ENCODE assay signal across 31 cellular contexts in genomic region chr19:8629996-8630683, GRCh38. TPM values are rescaled to one million over a fixed set of nuclear protein-coding genes. Genes with fewer than 3 reads are reported as not detected.
DNase-seq lines count a peak whose midpoint lies in the region; ATAC-seq and TF ChIP-seq lines count a peak whose summit lies in the region.
"Had no signal": no experiment of that assay in that cellular context is flagged by ENCODE, and none has a peak within 500 bp of the region (broad histone marks: within the 10 kb centered on the region; RNA-seq: fewer than 3 reads in every experiment).

Gene NFILZ, plus strand, starts transcription at chr19:8630633. Its CDS starts 46,133 bp downstream, at chr19:8676766.

- H3K4me3 Mint-ChIP-seq in endodermal cell, result no peak within 1 kb of the TSS
- H3K4me3 Mint-ChIP-seq in nephron progenitor cell, result no peak within 1 kb of the TSS
- H3K4me3 Mint-ChIP-seq: CD8-positive, alpha-beta T cell; mesothelial cell of epicardium had no signal

- ATAC-seq in upper lobe of right lung (no peak), GM18517 (IDR thresholded peaks at IDR 0.05; ENCODE audit: unreplicated experiment) (no peak), HG02981 (IDR thresholded peaks at IDR 0.05; ENCODE audit: unreplicated experiment) (no peak)
- ATAC-seq: CD8-positive, alpha-beta T cell; gastroesophageal sphincter had no signal

- no peaks in the 10 kb centered on the region for H3K27me3 ChIP-seq in endodermal cell (ENCODE audit: control insufficient read depth, insufficient read depth, low read length, poor library complexity, severe bottlenecking)
- H3K27me3 ChIP-seq in upper lobe of right lung, result no peaks in the 10 kb centered on the region
- H3K27me3 ChIP-seq in testis, result no peaks in the 10 kb centered on the region
- H3K27me3 ChIP-seq: adrenal gland, esophagus squamous epithelium, gastroesophageal sphincter had no signal

- H3K4me1 Mint-ChIP-seq in endodermal cell (peaks cover 10% of the 10 kb centered on the region), nephron progenitor cell (peaks cover 22% of the 10 kb centered on the region)
- H3K4me1 Mint-ChIP-seq: mesothelial cell of epicardium had no signal

- 91 to 92% methylated on average over 10 to 11 of the region's 11 CpGs for WGBS in endodermal cell (ENCODE audit: insufficient coverage in 1 of 2, insufficient read length in 1 of 2), 2 experiments
- 87 to 97% methylated on average over 10 to 11 of the region's 11 CpGs for WGBS in testis, 2 donors

- H3K9me3 ChIP-seq in SK-N-MC (ENCODE audit: low read depth, low read length), result no peaks in the 10 kb centered on the region
- H3K9me3 ChIP-seq in endodermal cell (ENCODE audit: control insufficient read depth, low read length), result no peaks in the 10 kb centered on the region
- no peaks in the 10 kb centered on the region for H3K9me3 ChIP-seq in upper lobe of right lung
- no peaks in the 10 kb centered on the region for H3K9me3 ChIP-seq in testis
- H3K9me3 ChIP-seq: adrenal gland had no signal

- H3K9ac ChIP-seq in SK-N-MC (ENCODE audit: insufficient read length) (peak within 1 kb of the TSS; percentile 32), endodermal cell (ENCODE audit: extremely low read depth, low read length, poor library complexity, severe bottlenecking) (no peak within 1 kb of the TSS)

- H3K4me1 ChIP-seq in endodermal cell (ENCODE audit: control insufficient read depth, insufficient read depth, low read length) (peaks cover 2% of the 10 kb centered on the region), upper lobe of right lung (no peaks in the 10 kb centered on the region), testis (no peaks in the 10 kb centered on the region)
- H3K4me1 ChIP-seq: adrenal gland, esophagus squamous epithelium, gastroesophageal sphincter had no signal

- TF ChIP-seq POLR2A in testis (IDR thresholded peaks at IDR 0.05), result no peak

- TF ChIP-seq CTCF in endodermal cell (conservative IDR thresholded peaks at IDR 0.05), result no peak
- TF ChIP-seq CTCF in nephron progenitor cell (IDR thresholded peaks at IDR 0.05), result no peak
- no peak for TF ChIP-seq CTCF in upper lobe of right lung (IDR thresholded peaks at IDR 0.05)
- no peak for TF ChIP-seq CTCF in testis (IDR thresholded peaks at IDR 0.05)

- intact Hi-C loops in upper lobe of right lung (cut with DNase I) (no loop called here), testis (cut with DNase I; ENCODE audit: low total_unique reads) (no loop called here)

- H3K36me3 Mint-ChIP-seq in endodermal cell (ENCODE audit: low read depth), result no peaks in the 10 kb centered on the region
- H3K36me3 Mint-ChIP-seq in nephron progenitor cell (ENCODE audit: low read depth), result no peaks in the 10 kb centered on the region
- H3K36me3 Mint-ChIP-seq: CD8-positive, alpha-beta T cell; mesothelial cell of epicardium had no signal

- DNase-seq in SK-N-MC (ENCODE audit: low read depth, low spot score) (no peak), endodermal cell (no peak), nephron progenitor cell (no peak), upper lobe of right lung (no peak), testis (no peak)
- DNase-seq: activated CD4-positive, alpha-beta T cell treated with anti-CD3 and anti-CD28 coated beads, Interleukin-2, amount 50 U/mL, for 4 hours; activated gamma-delta T cell; adrenal gland; CD8-positive, alpha-beta T cell; DMS153; effector CD8-positive, alpha-beta T cell; esophagus squamous epithelium; GF-D8; Kasumi-1; kidney glomerular epithelial cell; NCI-H1092; NCI-H2029 treated with DMSO at 0.1 percent for 48 hours; NCI-H446; NK-92 treated with Interleukin-12 subunit alpha and Interleukin-12 subunit beta, amount 100 ng/mL, for 24 hours; stimulated activated CD4-positive, alpha-beta T cell treated with anti-CD3 and anti-CD28 coated beads, Interleukin-12 subunit alpha, Interleukin-12 subunit beta, amount 100 ng/mL, for 4 hours had no signal

- H3K27ac ChIP-seq in SK-N-MC (peak within 1 kb of the TSS; percentile 68), endodermal cell (ENCODE audit: low read depth, low read length) (peak within 1 kb of the TSS; percentile 53), upper lobe of right lung (peak within 1 kb of the TSS; percentile 55), testis (no peak within 1 kb of the TSS)

- H3K27me3 Mint-ChIP-seq in endodermal cell (ENCODE audit: insufficient read depth), result no peaks in the 10 kb centered on the region
- H3K27me3 Mint-ChIP-seq in nephron progenitor cell (ENCODE audit: low read depth, poor library complexity), result peaks cover 11% of the 10 kb centered on the region

- H3K27ac Mint-ChIP-seq in endodermal cell, result peak within 1 kb of the TSS; percentile 1
- peak within 1 kb of the TSS; percentile 33 for H3K27ac Mint-ChIP-seq in nephron progenitor cell
- H3K27ac Mint-ChIP-seq: CD8-positive, alpha-beta T cell; mesothelial cell of epicardium had no signal

- H3K9me3 Mint-ChIP-seq in endodermal cell (no peaks in the 10 kb centered on the region), nephron progenitor cell (peaks cover 14% of the 10 kb centered on the region)
- H3K9me3 Mint-ChIP-seq: CD8-positive, alpha-beta T cell; mesothelial cell of epicardium had no signal

- no peak within 1 kb of the TSS for H3K4me3 ChIP-seq in SK-N-MC
- no peak within 1 kb of the TSS for H3K4me3 ChIP-seq in endodermal cell (ENCODE audit: low read length)
- no peak within 1 kb of the TSS for H3K4me3 ChIP-seq in upper lobe of right lung
- no peak within 1 kb of the TSS for H3K4me3 ChIP-seq in testis
- H3K4me3 ChIP-seq: adrenal gland, esophagus squamous epithelium, gastroesophageal sphincter had no signal

- no peaks in the 10 kb centered on the region for H3K36me3 ChIP-seq in SK-N-MC (ENCODE audit: insufficient read depth, low read length)
- no peaks in the 10 kb centered on the region for H3K36me3 ChIP-seq in endodermal cell (ENCODE audit: control insufficient read depth, insufficient read depth, low read length)
- H3K36me3 ChIP-seq in upper lobe of right lung, result no peaks in the 10 kb centered on the region
- H3K36me3 ChIP-seq in testis (ENCODE audit: low read depth, missing control alignments), result no peaks in the 10 kb centered on the region
- H3K36me3 ChIP-seq: adrenal gland, esophagus squamous epithelium, gastroesophageal sphincter had no signal

RNA-seq across cellular contexts. Expression of gene NFILZ, which starts in this region (rescaled TPM):
- total RNA-seq in endodermal cell (not detected), upper lobe of right lung (not detected), testis (1 to 10 TPM; 1.4 to 4.6 TPM)
- not detected for polyA plus RNA-seq in endodermal cell (2013, experiment 1 of 2)
- not detected for polyA plus RNA-seq in endodermal cell (2013, experiment 2 of 2)
- 4.0 TPM for polyA plus RNA-seq in testis (ENCODE audit: insufficient read depth, low read depth, low replicate concordance)
- total RNA-seq: adrenal gland; cardiac septum; CD8-positive, alpha-beta T cell; esophagus squamous epithelium; gastroesophageal sphincter; H4; HT-29; mesothelial cell of epicardium; renal cortical epithelial cell; SK-MEL-5; T-helper 2 cell treated with Interferon-gamma antibody and Interleukin-4, amounts not matched to agents 100 ng/mL and 5 ng/mL, for 36 hours had no signal
- polyA plus RNA-seq: adrenal gland, neural cell had no signal

Comparison
In these comparisons a context has a peak if more than half of its experiments do, and no peak if none do; other contexts are left out.
1. H3K27ac ChIP-seq: peak in SK-N-MC (single experiment), endodermal cell (single experiment) and upper lobe of right lung (single experiment); none in testis (0 of 2).